ENCODE assay signal across 1 cellular context in the genomic region with DNA sequence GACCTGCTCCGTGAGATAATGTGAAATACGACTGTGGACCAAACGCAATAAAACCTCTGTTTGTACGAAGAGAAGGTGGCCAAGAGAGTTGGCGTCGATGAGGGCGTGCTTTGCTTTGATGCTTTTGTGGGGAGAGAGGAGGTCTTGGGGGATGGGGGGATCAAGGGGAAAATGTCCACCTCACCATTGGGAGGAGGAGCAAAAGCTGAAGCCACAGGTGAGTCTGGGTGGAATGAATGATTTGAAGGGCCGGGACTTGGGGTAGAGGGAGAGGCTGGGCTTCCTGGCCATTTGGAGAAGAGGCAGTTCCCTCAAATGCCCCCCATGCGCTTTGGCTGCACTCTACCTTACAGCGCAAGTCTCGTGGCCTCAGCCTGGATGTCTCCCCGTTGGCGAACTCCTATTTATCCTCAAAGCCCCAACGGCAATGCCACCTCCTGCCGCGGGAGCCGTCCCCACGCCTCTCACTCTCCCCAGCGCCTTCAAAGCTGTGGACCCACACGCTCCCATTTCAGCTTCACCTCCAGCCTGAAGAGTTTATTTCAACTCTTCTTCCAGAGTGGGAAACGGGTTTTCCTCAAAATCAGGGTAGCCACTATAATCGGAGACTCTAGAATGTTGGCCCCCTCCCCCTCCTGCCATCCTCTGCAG.
TF ChIP-seq lines count a peak whose summit lies in the region.

No MANE protein-coding gene starts in this region.

TF ChIP-seq in HEK293, 187 proteins besides CTCF, POLR2A, EP300 and RAD21 (continued from another document):
- TF ChIP-seq ZBTB26 (tag by site-specific recombination; optimal IDR thresholded peaks at IDR 0.05) (no peak), ZFP3 (tag by site-specific recombination; IDR thresholded peaks at IDR 0.05; ENCODE audit: low read depth) (peak; percentile 99), SCRT2 (tag by site-specific recombination; IDR thresholded peaks at IDR 0.05) (peak; percentile 55; the same call in 1 of the 2 replicates), ZBTB1 (tag by site-specific recombination; IDR thresholded peaks at IDR 0.05) (no peak), IKZF3 (tag by site-specific recombination; IDR thresholded peaks at IDR 0.05) (peak; percentile 11; the same call in 1 of the 2 replicates), ZFP41 (tag by site-specific recombination; IDR thresholded peaks at IDR 0.05; ENCODE audit: borderline replicate concordance) (no peak), ZBTB21 (tag by site-specific recombination; IDR thresholded peaks at IDR 0.05) (no peak), ZNF837 (tag by site-specific recombination; IDR thresholded peaks at IDR 0.05) (no peak), SCRT1 (tag by site-specific recombination; IDR thresholded peaks at IDR 0.05; ENCODE audit: borderline replicate concordance) (0 out of 2 replicates have a peak, but pooled peaks have one; percentile 23), ZFP69B (tag by site-specific recombination; IDR thresholded peaks at IDR 0.05) (peak; percentile 82), ZNF692 (tag by site-specific recombination; IDR thresholded peaks at IDR 0.05) (peak; percentile 61), ZNF561 (tag by site-specific recombination; IDR thresholded peaks at IDR 0.05; ENCODE audit: borderline replicate concordance) (0 out of 2 replicates have a peak, but pooled peaks have one; percentile 2)
